7 cellular contexts compared by ENCODE assay signal in genomic region chr5:173973614-173973969, GRCh38. TPM values are rescaled to one million over a fixed set of nuclear protein-coding genes. Genes with fewer than 3 reads are reported as not detected.
DNase-seq lines count a peak whose midpoint lies in the region; ATAC-seq and TF ChIP-seq lines count a peak whose summit lies in the region.

No MANE protein-coding gene starts in this region.

- H3K4me3 ChIP-seq in right atrium auricular region (peak overlapping the region; percentile 32 to 48), skeletal muscle tissue (ENCODE audit: low read length in 3 of 3) (peak overlapping the region; percentile 77 to 84 (median 84))

- no peaks in the 10 kb centered on the region for H3K9me3 Mint-ChIP-seq in activated naive CD4-positive, alpha-beta T cell treated with anti-CD3 and anti-CD28 coated beads for 36 hours

- no peak for TF ChIP-seq CTCF in right atrium auricular region (IDR thresholded peaks at IDR 0.05)

- H3K36me3 ChIP-seq in right atrium auricular region (no peaks in the 10 kb centered on the region), skeletal muscle tissue (ENCODE audit: control insufficient read depth in 3 of 3, insufficient read depth in 3 of 3, low read length in 3 of 3) (no peaks in the 10 kb centered on the region)

- peak overlapping the region; percentile 78 to 89 (median 81) for H3K9ac ChIP-seq in skeletal muscle tissue (ENCODE audit: low read depth in 1 of 3, low read length in 3 of 3)

- H3K4me1 Mint-ChIP-seq in activated naive CD4-positive, alpha-beta T cell treated with anti-CD3 and anti-CD28 coated beads for 36 hours (ENCODE audit: low read depth), result peaks cover 8% of the 10 kb centered on the region

- peak; percentile 23 for DNase-seq in activated naive CD4-positive, alpha-beta T cell treated with anti-CD3 and anti-CD28 coated beads for 36 hours
- no peak for DNase-seq in right atrium auricular region (ENCODE audit: low spot score)
- DNase-seq in NCI-H1092 (lab: John Stamatoyannopoulos, UW), result no peak
- DNase-seq in OCI-M2 (lab: John Stamatoyannopoulos, UW; ENCODE audit: unreplicated experiment), result no peak

- H3K9me3 ChIP-seq in right atrium auricular region, result no peaks in the 10 kb centered on the region
- no peaks in the 10 kb centered on the region for H3K9me3 ChIP-seq in skeletal muscle tissue (ENCODE audit: control insufficient read depth in 3 of 3, low read length in 3 of 3)

- H3K36me3 Mint-ChIP-seq in activated naive CD4-positive, alpha-beta T cell treated with anti-CD3 and anti-CD28 coated beads for 36 hours (ENCODE audit: low read depth), result no peaks in the 10 kb centered on the region

- H3K27ac ChIP-seq in right atrium auricular region (peak overlapping the region; percentile 61 to 73), skeletal muscle tissue (ENCODE audit: low read depth, low read length) (peak overlapping the region; percentile 61)

- H3K4me3 Mint-ChIP-seq in activated naive CD4-positive, alpha-beta T cell treated with anti-CD3 and anti-CD28 coated beads for 36 hours, result peak overlapping the region; percentile 71

- CTCF ChIA-PET in activated naive CD4-positive, alpha-beta T cell treated with anti-CD3 and anti-CD28 coated beads for 36 hours (lab: Charles Lee), result interaction anchor here (0.8 to 3.7 kb wide), 20 partner anchors 11 to 820 kb away, joined by 3 to 57 read pairs (median 3); partner anchors contain the start of genes BOD1 and CPEB4

- ATAC-seq in GM18909 (IDR thresholded peaks at IDR 0.05; ENCODE audit: poor library complexity, unreplicated experiment), result peak; percentile 26
- peak; percentile 35 for ATAC-seq in HG03066 (IDR thresholded peaks at IDR 0.05; ENCODE audit: low read depth, unreplicated experiment)

- intact Hi-C loops in activated naive CD4-positive, alpha-beta T cell treated with anti-CD3 and anti-CD28 coated beads for 36 hours (cut with micrococcal nuclease), result loop anchor here (1.0 to 10.0 kb wide), 7 partner anchors 55 to 679 kb away; partner anchors contain the start of gene CPEB4

- peaks cover 0 to 18% of the 10 kb centered on the region in 2 donors for H3K4me1 ChIP-seq in right atrium auricular region
- H3K4me1 ChIP-seq in skeletal muscle tissue (ENCODE audit: control insufficient read depth in 3 of 3, insufficient read depth in 3 of 3, low read length in 3 of 3), result peaks cover 10 to 22% (median 19%) of the 10 kb centered on the region in 3 donors

- H3K27me3 ChIP-seq in right atrium auricular region (no peaks in the 10 kb centered on the region), skeletal muscle tissue (ENCODE audit: control insufficient read depth in 3 of 3, insufficient read depth in 3 of 3, low read length in 3 of 3) (no peaks in the 10 kb centered on the region)

- peak overlapping the region; percentile 47 for H3K27ac Mint-ChIP-seq in activated naive CD4-positive, alpha-beta T cell treated with anti-CD3 and anti-CD28 coated beads for 36 hours

- H3K27me3 Mint-ChIP-seq in activated naive CD4-positive, alpha-beta T cell treated with anti-CD3 and anti-CD28 coated beads for 36 hours (ENCODE audit: low read depth), result peaks cover 10% of the 10 kb centered on the region

RNA-seq across cellular contexts. Expression of gene C5orf47, which starts 15.4 kb away (rescaled TPM):
- total RNA-seq in activated naive CD4-positive, alpha-beta T cell treated with anti-CD3 and anti-CD28 coated beads for 36 hours, result not detected
- total RNA-seq in right atrium auricular region (under 1 TPM in 1 of 2 donors, not detected in 1; 0.12 TPM), skeletal muscle tissue (not detected)
